8 cellular contexts compared by ENCODE assay signal in genomic region chr6:149316740-149317655, GRCh38. TPM values are rescaled to one million over a fixed set of nuclear protein-coding genes. Genes with fewer than 3 reads are reported as not detected.
DNase-seq lines count a peak whose midpoint lies in the region; ATAC-seq and TF ChIP-seq lines count a peak whose summit lies in the region.

No MANE protein-coding gene starts in this region.

- peak overlapping the region; percentile 79 for H3K27ac ChIP-seq in AG04450 (ENCODE audit: low read depth, low read length)

- POLR2A ChIA-PET in AG04450 (lab: Yijun Ruan, JAX) = interaction anchor here (0.6 to 1.1 kb wide), 7 partner anchors 15 to 290 kb away, joined by 3 to 4 read pairs (median 3); no protein-coding TSS in a partner anchor
- POLR2A ChIA-PET in activated B cell treated with CpG ODN at 0.5 μM for 24 hours (lab: Charles Lee) = interaction anchor here (0.6 to 3.5 kb wide), 36 partner anchors 11 to 556 kb away, joined by 3 to 29 read pairs (median 4); partner anchors contain the start of gene PPIL4

- H3K27me3 Mint-ChIP-seq in activated B cell treated with CpG ODN at 0.5 μM for 24 hours = no peaks in the 10 kb centered on the region

- H3K9me3 ChIP-seq in AG04450 (ENCODE audit: control insufficient read depth, insufficient read depth, low read length) = no peaks in the 10 kb centered on the region

- H3K4me3 ChIP-seq in AG04450 (ENCODE audit: low read depth, low read length) = peak overlapping the region; percentile 80
- peak overlapping the region; percentile 87 to 96 for H3K4me3 ChIP-seq in cardiac fibroblast (replicated peaks in 1 of 2; ENCODE audit: low read depth in 2 of 2, low read length in 2 of 2)

- no peak for TF ChIP-seq CTCF in AG04450 (IDR thresholded peaks at IDR 0.05; ENCODE audit: low read depth, low read length)
- no peak for TF ChIP-seq CTCF in activated B cell treated with CpG ODN at 0.5 μM for 24 hours (IDR thresholded peaks at IDR 0.05)
- no peak for TF ChIP-seq CTCF in cardiac fibroblast (IDR thresholded peaks at IDR 0.05; ENCODE audit: low read depth, low read length)

- ATAC-seq in GM18870 (IDR thresholded peaks at IDR 0.05; ENCODE audit: unreplicated experiment) (peak; percentile 62), HG03103 (IDR thresholded peaks at IDR 0.05; ENCODE audit: low read depth, unreplicated experiment) (peak; percentile 56), activated B cell treated with CpG ODN at 0.5 μM for 24 hours (ENCODE audit: low read depth) (peak; percentile 80)

- H3K36me3 Mint-ChIP-seq in activated B cell treated with CpG ODN at 0.5 μM for 24 hours (ENCODE audit: low read depth) = peaks cover 8% of the 10 kb centered on the region

- peak overlapping the region; percentile 93 for H3K4me3 Mint-ChIP-seq in activated B cell treated with CpG ODN at 0.5 μM for 24 hours

- no peaks in the 10 kb centered on the region for H3K27me3 ChIP-seq in AG04450 (ENCODE audit: control insufficient read depth, insufficient read depth, low read length)

- H3K4me1 Mint-ChIP-seq in activated B cell treated with CpG ODN at 0.5 μM for 24 hours = peaks cover 37% of the 10 kb centered on the region

- DNase-seq in AG04450 (ENCODE audit: low read depth, low spot score) = peak; percentile 80
- peak; percentile 83 for DNase-seq in NCI-H2196 treated with DMSO at 0.1 percent for 48 hours (lab: John Stamatoyannopoulos, UW; ENCODE audit: unreplicated experiment)
- DNase-seq in activated B cell treated with CpG ODN at 0.5 μM for 24 hours = peak; percentile 79
- peak; percentile 93 to 95 for DNase-seq in cardiac fibroblast (ENCODE audit: low read depth in 2 of 2)
- peak; percentile 97 for DNase-seq in islet precursor cell
- DNase-seq in stimulated activated CD4-positive, alpha-beta T cell treated with anti-CD3 and anti-CD28 coated beads, Interleukin-12 subunit alpha, Interleukin-12 subunit beta, amount 100 ng/mL, for 4 hours = peak; percentile 84

- H3K27ac Mint-ChIP-seq in activated B cell treated with CpG ODN at 0.5 μM for 24 hours = peak overlapping the region; percentile 87

- intact Hi-C loops in activated B cell treated with CpG ODN at 0.5 μM for 24 hours (cut with micrococcal nuclease) = loop anchor here (1.0 to 5.0 kb wide), 10 partner anchors 46 to 622 kb away; partner anchors contain the start of genes NUP43, PCMT1 and PPIL4

- CTCF ChIA-PET in AG04450 (lab: Charles Lee) (interaction anchor here (1.6 kb wide), 1 partner anchor 81 kb away, joined by 4 read pairs; no protein-coding TSS in a partner anchor), activated B cell treated with CpG ODN at 0.5 μM for 24 hours (lab: Charles Lee) (interaction anchor here (0.7 to 1.9 kb wide), 3 partner anchors 66 to 272 kb away, joined by 3 to 7 read pairs (median 3); no protein-coding TSS in a partner anchor)

- H3K9me3 Mint-ChIP-seq in activated B cell treated with CpG ODN at 0.5 μM for 24 hours = no peaks in the 10 kb centered on the region

RNA-seq across cellular contexts. Expression of gene TAB2, which starts 0.5 kb away (rescaled TPM):
- polyA plus RNA-seq in AG04450 (2011; rRNA removed) = 46.4 and 61.1 TPM in 2 replicates
- polyA minus RNA-seq in AG04450 (2011; rRNA and poly(A)+ RNA removed) = 37.7 and 59.1 TPM in 2 replicates
- total RNA-seq in activated B cell treated with CpG ODN at 0.5 μM for 24 hours = 62.8 and 69.0 TPM in 2 replicates

Comparison
In these comparisons a context has a peak if more than half of its experiments do, and no peak if none do; other contexts are left out.
1. Peak in every context shown above with its lines: DNase-seq, ATAC-seq, H3K4me3 ChIP-seq and H3K27ac ChIP-seq.